In genomic region chr17:50212121-50212843, GRCh38 we compare ENCODE assay signal across 10 cellular contexts. TPM values are rescaled to one million over a fixed set of nuclear protein-coding genes. Genes with fewer than 3 reads are reported as not detected.
A peak's percentile ranks its signal among the peaks of the same experiment; 100 is the strongest.
DNase-seq lines count a peak whose midpoint lies in the region; ATAC-seq, FAIRE-seq and TF ChIP-seq lines count a peak whose summit lies in the region.
"Had no signal": no experiment of that assay in that cellular context is flagged by ENCODE, and none has a peak within 500 bp of the region (broad histone marks: within the 10 kb centered on the region; RNA-seq: fewer than 3 reads in every experiment).

No MANE protein-coding gene starts in this region.

- H4K20me1 ChIP-seq in BLaER1: no peaks in the 10 kb centered on the region
- H4K20me1 ChIP-seq in IMR-90 (ENCODE audit: insufficient read depth, low read length): no peaks in the 10 kb centered on the region
- H4K20me1 ChIP-seq in H1 (replicated peaks in 1 of 2; ENCODE audit: control insufficient read depth in 1 of 2, insufficient read depth in 2 of 2, low read length in 2 of 2): no peaks in the 10 kb centered on the region

- CTCF ChIA-PET in IMR-90 (lab: Yijun Ruan, JAX): interaction anchor here (0.9 to 1.6 kb wide), 5 partner anchors 8 to 77 kb away, joined by 3 to 7 read pairs (median 3); no protein-coding TSS in a partner anchor
- CTCF ChIA-PET in H1 (lab: Charles Lee; ENCODE audit: partially characterized antibody): interaction anchor here (0.6 to 24.4 kb wide), 18 partner anchors 7 to 214 kb away, joined by 3 to 1349 read pairs (median 4); partner anchors contain the start of genes COL1A1, LRRC59 and TMEM92

- peak; percentile 95 for DNase-seq in IMR-90
- peak in 1 of 2 experiments; percentile 39 for DNase-seq in H1 (ENCODE audit: low read depth in 1 of 2, low spot score in 2 of 2)
- no peak for DNase-seq in neuronal stem cell (ENCODE audit: low spot score)
- no peak for DNase-seq in GDM1 (lab: John Stamatoyannopoulos, UW)
- no peak for DNase-seq in kidney tubule cell (ENCODE audit: low spot score)
- no peak for DNase-seq in NCI-H1105 (lab: John Stamatoyannopoulos, UW)
- DNase-seq: NCI-H187, upper lobe of right lung had no signal

- H3K23ac ChIP-seq in IMR-90 (ENCODE audit: low read depth, low read length): peak overlapping the region; percentile 95
- no peak overlapping the region for H3K23ac ChIP-seq in H1 (ENCODE audit: insufficient read length)
- H3K23ac ChIP-seq in neuronal stem cell (ENCODE audit: low read depth, low read length, poor library complexity): no peak overlapping the region

- H3K18ac ChIP-seq in IMR-90 (ENCODE audit: low read depth, low read length) (peak overlapping the region; percentile 83), H1 (ENCODE audit: extremely low read depth, low read length) (no peak overlapping the region; the same call in 1 of the 2 replicates), neuronal stem cell (ENCODE audit: low read length) (no peak overlapping the region)

- H2AK5ac ChIP-seq in IMR-90 (ENCODE audit: low read depth, low read length) (peak overlapping the region; percentile 100), H1 (ENCODE audit: low read depth, low read length) (peak overlapping the region; percentile 25; the same call in 1 of the 2 replicates), neuronal stem cell (ENCODE audit: low read depth, low read length) (peak overlapping the region; percentile 29)

- peaks cover 50% of the 10 kb centered on the region for H3K9me1 ChIP-seq in IMR-90 (ENCODE audit: insufficient read depth, low read length)

- H2BK20ac ChIP-seq in IMR-90 (ENCODE audit: low read depth, low read length) (peak overlapping the region; percentile 98), H1 (ENCODE audit: low read length) (peak overlapping the region; percentile 97; the same call in 1 of the 2 replicates)

- H3K4me1 ChIP-seq in BLaER1: peaks cover 34% of the 10 kb centered on the region
- peaks cover 62% of the 10 kb centered on the region for H3K4me1 ChIP-seq in IMR-90 (ENCODE audit: control insufficient read depth, insufficient read depth, low read length)
- peaks cover 20 to 46% (median 37%) of the 10 kb centered on the region in 4 experiments for H3K4me1 ChIP-seq in H1 (replicated peaks in 1 of 4; ENCODE audit: control insufficient read depth in 3 of 4, insufficient read depth in 4 of 4, low read length in 3 of 4)
- H3K4me1 ChIP-seq in neuronal stem cell (ENCODE audit: control insufficient read depth in 2 of 2, insufficient read depth in 1 of 2, low read depth in 1 of 2, low read length in 2 of 2): peaks cover 21 to 36% of the 10 kb centered on the region in 2 donors

- in situ Hi-C loops in IMR-90 (cut with MboI; ENCODE audit: low sequenced_read_pairs): no loop called here

- no peaks in the 10 kb centered on the region for H3K9me3 ChIP-seq in BLaER1
- no peaks in the 10 kb centered on the region for H3K9me3 ChIP-seq in IMR-90 (ENCODE audit: control insufficient read depth, insufficient read depth, low read length)
- no peaks in the 10 kb centered on the region for H3K9me3 ChIP-seq in H1 (ENCODE audit: insufficient read depth in 2 of 2, low read depth in 1 of 2, low read length in 1 of 2)
- H3K9me3 ChIP-seq in neuronal stem cell (replicated peaks in 1 of 2; ENCODE audit: control insufficient read depth in 2 of 2, insufficient read depth in 1 of 2, low read depth in 1 of 2, low read length in 2 of 2): peaks cover 0 to 2% of the 10 kb centered on the region in 2 donors
- H3K9me3 ChIP-seq: upper lobe of right lung had no signal

- H4K8ac ChIP-seq in IMR-90 (ENCODE audit: low read depth in 2 of 2, low read length in 2 of 2): peak overlapping the region; percentile 93
- H4K8ac ChIP-seq in H1 (ENCODE audit: extremely low read depth, insufficient read depth, low read length): no peak overlapping the region
- H4K8ac ChIP-seq in neuronal stem cell (ENCODE audit: low read depth, low read length): no peak overlapping the region

- no peaks in the 10 kb centered on the region for H3K79me2 ChIP-seq in H1 (ENCODE audit: control insufficient read depth in 1 of 2, insufficient read depth in 2 of 2, low read length in 2 of 2)

- TF ChIP-seq EP300 in H1 (IDR thresholded peaks at IDR 0.05; ENCODE audit: borderline replicate concordance in 1 of 2, low read depth in 2 of 2, low read length in 2 of 2): no peak

- H3K27me3 ChIP-seq in BLaER1 (peaks cover 15% of the 10 kb centered on the region), IMR-90 (ENCODE audit: control insufficient read depth, insufficient read depth, low read length) (no peaks in the 10 kb centered on the region), H1 (replicated peaks in 1 of 4; ENCODE audit: control insufficient read depth in 3 of 4, extremely low read depth in 1 of 4, insufficient read depth in 3 of 4, low read length in 3 of 4) (no peaks in the 10 kb centered on the region; a peak in 1 of 7 replicates), neuronal stem cell (ENCODE audit: control insufficient read depth in 3 of 3, insufficient read depth in 3 of 3, low read depth in 1 of 3, low read length in 3 of 3) (peaks cover 0 to 4% (median 0%) of the 10 kb centered on the region in 3 experiments)
- H3K27me3 ChIP-seq: upper lobe of right lung had no signal

- intact Hi-C loops in IMR-90 (cut with micrococcal nuclease): no loop called here

- peak overlapping the region; percentile 78; the same call in 1 of the 2 replicates for H2BK12ac ChIP-seq in H1 (ENCODE audit: low read depth, low read length)
- H2BK12ac ChIP-seq in neuronal stem cell (ENCODE audit: low read length): no peak overlapping the region

- H3K27ac ChIP-seq in BLaER1 (no peak overlapping the region), IMR-90 (ENCODE audit: insufficient read depth, low read length) (peak overlapping the region; percentile 95), H1 (ENCODE audit: low read depth, low read length) (no peak overlapping the region), neuronal stem cell (replicated peaks; ENCODE audit: low read length) (no peak overlapping the region)
- H3K27ac ChIP-seq: upper lobe of right lung had no signal

- H3K4me3 ChIP-seq in BLaER1 (no peak overlapping the region), IMR-90 (ENCODE audit: insufficient read depth, low read depth, low read length) (no peak overlapping the region), H1 (ENCODE audit: extremely low read depth in 1 of 4, insufficient read depth in 2 of 4, low read depth in 3 of 4, low read length in 4 of 4) (no peak overlapping the region), neuronal stem cell (ENCODE audit: low read length in 2 of 2) (no peak overlapping the region)
- H3K4me3 ChIP-seq: upper lobe of right lung had no signal

- peak; percentile 8; the same call in 1 of the 2 replicates for TF ChIP-seq RAD21 in IMR-90 (IDR thresholded peaks at IDR 0.05; ENCODE audit: low read length)
- TF ChIP-seq RAD21 in H1 (IDR thresholded peaks at IDR 0.05 in 1 of 2, conservative IDR thresholded peaks at IDR 0.05 in 1 of 2; ENCODE audit: low read depth in 2 of 2, low read length in 2 of 2): no peak

- no peak for TF ChIP-seq CTCF in IMR-90 (conservative IDR thresholded peaks at IDR 0.05; ENCODE audit: low read depth, low read length)
- no peak for TF ChIP-seq CTCF in H1 (IDR thresholded peaks at IDR 0.05; ENCODE audit: control extremely low read depth in 1 of 3, insufficient read depth in 1 of 3, low read depth in 1 of 3, low read length in 3 of 3)

- peak overlapping the region; percentile 99 for H2BK5ac ChIP-seq in IMR-90 (ENCODE audit: low read depth, low read length, poor library complexity, severe bottlenecking)
- H2BK5ac ChIP-seq in H1 (ENCODE audit: low read depth, low read length): no peak overlapping the region; the same call in 1 of the 2 replicates
- H2BK5ac ChIP-seq in neuronal stem cell (ENCODE audit: low read length): no peak overlapping the region

- H3K4me2 ChIP-seq in BLaER1 (peak overlapping the region; percentile 65), IMR-90 (ENCODE audit: low read depth, low read length) (peak overlapping the region; percentile 18), H1 (ENCODE audit: insufficient read depth in 1 of 2, low read depth in 2 of 2, low read length in 2 of 2) (no peak overlapping the region; a peak in 2 of 4 replicates), neuronal stem cell (ENCODE audit: insufficient read depth, low read length, poor library complexity, severe bottlenecking) (no peak overlapping the region)

- BruUV-seq in IMR-90 (replicated peaks; lab: Mats Ljungman, UMichigan): no TSS peak

- H4K5ac ChIP-seq in IMR-90 (ENCODE audit: low read depth, low read length) (peak overlapping the region; percentile 35), H1 (ENCODE audit: insufficient read length, low read depth, low read length) (no peak overlapping the region)

- 67% methylated on average over 2 of the region's 15 CpGs; no CpG with 5 or more reads in 1 of the 2 experiments for WGBS in IMR-90 (ENCODE audit: extremely low coverage in 2 of 2, insufficient read length in 1 of 2), 2 experiments
- WGBS in H1 (ENCODE audit: extremely low coverage in 1 of 2, insufficient coverage in 1 of 2, insufficient read length in 1 of 2, insufficient replicate concordance in 2 of 2, low coverage in 1 of 2, low lambda C conversion rate in 2 of 2, missing lambda C conversion rate in 1 of 2), 2 experiments: 85% methylated on average over 15 of the region's 15 CpGs; no CpG with 5 or more reads in 1 of the 2 experiments
- no CpG with 5 or more reads among the region's 15 CpGs for WGBS in neuronal stem cell (ENCODE audit: extremely low coverage in 2 of 2, insufficient read length in 2 of 2, insufficient replicate concordance in 1 of 2), 2 donors

- FAIRE-seq in H1 (lab: Jason Lieb, UNC): no peak

- H3K9ac ChIP-seq in BLaER1: no peak overlapping the region
- H3K9ac ChIP-seq in IMR-90 (ENCODE audit: low read depth, low read length): peak overlapping the region; percentile 87
- H3K9ac ChIP-seq in H1 (replicated peaks in 1 of 4; ENCODE audit: extremely low read depth in 1 of 4, low read depth in 3 of 4, low read length in 3 of 4): no peak overlapping the region
- no peak overlapping the region for H3K9ac ChIP-seq in neuronal stem cell (ENCODE audit: low read depth, low read length, poor library complexity)

- H2AFZ ChIP-seq in IMR-90 (replicated peaks; ENCODE audit: low read length, poor library complexity): peak overlapping the region; percentile 46
- no peak overlapping the region for H2AFZ ChIP-seq in H1 (ENCODE audit: low read length)
- no peak overlapping the region for H2AFZ ChIP-seq in neuronal stem cell (ENCODE audit: low read length)

- H3K79me1 ChIP-seq in IMR-90 (ENCODE audit: low read depth in 1 of 2, low read length in 2 of 2): peaks cover 27 to 83% of the 10 kb centered on the region in 2 experiments
- no peaks in the 10 kb centered on the region for H3K79me1 ChIP-seq in H1 (ENCODE audit: low read depth, low read length)
- H3K79me1 ChIP-seq in neuronal stem cell (ENCODE audit: low read depth, low read length): no peaks in the 10 kb centered on the region

- no peaks in the 10 kb centered on the region; the same call in 1 of the 2 replicates for H3K23me2 ChIP-seq in H1 (ENCODE audit: low read depth, low read length)

- H2BK120ac ChIP-seq in IMR-90 (ENCODE audit: low read depth, low read length) (peak overlapping the region; percentile 99), H1 (replicated peaks; ENCODE audit: low read depth, low read length) (peak overlapping the region; percentile 10), neuronal stem cell (ENCODE audit: low read depth, low read length) (no peak overlapping the region)

- H4K91ac ChIP-seq in IMR-90 (ENCODE audit: insufficient read depth, low read depth, low read length) (peak overlapping the region; percentile 98), H1 (replicated peaks; ENCODE audit: insufficient read length, low read length) (no peak overlapping the region), neuronal stem cell (ENCODE audit: low read depth, low read length, poor library complexity) (peak overlapping the region; percentile 1)

- POLR2A ChIA-PET in IMR-90 (lab: Charles Lee; ENCODE audit: unreplicated experiment): interaction anchor here (0.6 to 5.7 kb wide), 8 partner anchors 8 to 55 kb away, joined by 3 to 159 read pairs (median 4); partner anchors contain the start of gene COL1A1
- POLR2A ChIA-PET in H1 (lab: Charles Lee; ENCODE audit: partially characterized antibody): interaction anchor here (0.6 to 3.2 kb wide), 4 partner anchors 12 to 1669 kb away, joined by 3 to 17 read pairs (median 4); partner anchors contain the start of genes COL1A1 and TMEM92

- peak; percentile 4; the same call in 1 of the 2 replicates for ATAC-seq in IMR-90 (ENCODE audit: low read depth)
- no peak for ATAC-seq in GM18511 (IDR thresholded peaks at IDR 0.05; ENCODE audit: unreplicated experiment)
- ATAC-seq: upper lobe of right lung had no signal

- H3K56ac ChIP-seq in IMR-90 (ENCODE audit: extremely low read depth, insufficient read depth, low read length) (peak overlapping the region; percentile 98), H1 (replicated peaks; ENCODE audit: insufficient read length, low read depth, low read length) (no peak overlapping the region)

- H3K36me3 ChIP-seq in BLaER1 (no peaks in the 10 kb centered on the region), IMR-90 (ENCODE audit: control insufficient read depth, insufficient read depth, low read length) (no peaks in the 10 kb centered on the region), H1 (ENCODE audit: control insufficient read depth in 2 of 4, insufficient read depth in 4 of 4, low read length in 3 of 4) (no peaks in the 10 kb centered on the region), neuronal stem cell (replicated peaks in 1 of 2; ENCODE audit: control insufficient read depth in 2 of 2, insufficient read depth in 2 of 2, low read length in 2 of 2) (no peaks in the 10 kb centered on the region)
- H3K36me3 ChIP-seq: upper lobe of right lung had no signal

- H2BK15ac ChIP-seq in IMR-90 (ENCODE audit: low read depth, low read length) (peak overlapping the region; percentile 99), H1 (ENCODE audit: low read length) (peak overlapping the region; percentile 89; the same call in 1 of the 2 replicates), neuronal stem cell (ENCODE audit: low read length) (no peak overlapping the region)

- H3K4ac ChIP-seq in IMR-90 (ENCODE audit: low read depth, low read length) (peak overlapping the region; percentile 100), H1 (replicated peaks; ENCODE audit: insufficient read length, low read depth, low read length) (no peak overlapping the region), neuronal stem cell (ENCODE audit: low read length) (no peak overlapping the region)

- dilution Hi-C loops in IMR-90 (cut with HindIII; ENCODE audit: low sequenced_read_pairs, unreplicated experiment): no loop called here

- H3K14ac ChIP-seq in IMR-90 (replicated peaks; ENCODE audit: low read depth, low read length) (peak overlapping the region; percentile 97), H1 (ENCODE audit: insufficient read length) (no peak overlapping the region), neuronal stem cell (ENCODE audit: low read length) (no peak overlapping the region)

- H2AK9ac ChIP-seq in IMR-90 (replicated peaks; ENCODE audit: low read depth, low read length, poor library complexity): peak overlapping the region; percentile 94

- TF ChIP-seq POLR2A in IMR-90 (IDR thresholded peaks at IDR 0.05; ENCODE audit: low read depth, low read length): peak; percentile 59; the same call in 1 of the 2 replicates
- TF ChIP-seq POLR2A in H1 (IDR thresholded peaks at IDR 0.05; ENCODE audit: control extremely low read depth in 1 of 2, low read depth in 2 of 2, low read length in 2 of 2): no peak

RNA-seq across cellular contexts. Expression of gene COL1A1, which starts 10.9 kb away (rescaled TPM):
- total RNA-seq in IMR-90 (2012; rRNA removed): 1,825 and 2,180 TPM in 2 replicates
- polyA plus RNA-seq in IMR-90 (2012; rRNA removed) (4,117 and 4,350 TPM in 2 replicates), H1 (2011; rRNA removed) (14.1 and 27.3 TPM in 2 replicates)
- 6,648 and 7,973 TPM in 2 replicates for polyA plus RNA-seq in IMR-90 (2012; cell fraction: cytosol; rRNA removed)
- 7,018 and 18,611 TPM in 2 replicates for polyA plus RNA-seq in IMR-90 (2012; cell fraction: nucleus; rRNA removed; ENCODE audit: low replicate concordance)
- total RNA-seq in H1 (2021; fragmentation: NEBNext Ultra II Directional; extraction: Animal tissue kit (Norgen Biotek cat#: 25700)): 80.4 and 88.1 TPM in 2 replicates
- 9.3 TPM for polyA plus RNA-seq in H1 (2011; cell fraction: cytosol; rRNA removed)
- 112 TPM for polyA plus RNA-seq in H1 (2011; cell fraction: nucleus; rRNA removed)
- polyA plus RNA-seq in H1 (2012, experiment 1 of 2): 59.0 to 109 TPM (median 93.2 TPM) in 4 replicates
- polyA plus RNA-seq in H1 (2012, experiment 2 of 2): 56.3 TPM
- polyA plus RNA-seq in H1 (2013, experiment 1 of 2): 109 TPM
- 85.3 TPM for polyA plus RNA-seq in H1 (2013, experiment 2 of 2)
- 50.2 and 51.4 TPM in 2 replicates for polyA minus RNA-seq in H1 (2011; rRNA and poly(A)+ RNA removed)
- 33.6 TPM for polyA minus RNA-seq in H1 (2011; cell fraction: cytosol; rRNA and poly(A)+ RNA removed)
- 122 TPM for polyA minus RNA-seq in H1 (2011; cell fraction: nucleus; rRNA and poly(A)+ RNA removed)
- polyA plus RNA-seq in neuronal stem cell (2013, experiment 1 of 2): 17.9 TPM
- polyA plus RNA-seq in neuronal stem cell (2013, experiment 2 of 2): 18.4 TPM

RNA-seq across cellular contexts. Expression of gene SGCA, which starts 46.5 kb away (rescaled TPM):
- not detected in 2 replicates for total RNA-seq in IMR-90 (2012; rRNA removed)
- polyA plus RNA-seq in IMR-90 (2012; rRNA removed): 0.19 and 0.55 TPM in 2 replicates
- polyA plus RNA-seq in IMR-90 (2012; cell fraction: cytosol; rRNA removed): 0.36 and 0.43 TPM in 2 replicates
- polyA plus RNA-seq in IMR-90 (2012; cell fraction: nucleus; rRNA removed; ENCODE audit: low replicate concordance): 0.34 TPM in 1 of 2 replicates, not detected in the other
- not detected in 2 replicates for total RNA-seq in H1 (2021; fragmentation: NEBNext Ultra II Directional; extraction: Animal tissue kit (Norgen Biotek cat#: 25700))
- polyA plus RNA-seq in H1 (2011; rRNA removed): 0.12 and 0.36 TPM in 2 replicates
- polyA plus RNA-seq in H1 (2011; cell fraction: cytosol; rRNA removed): 0.18 TPM
- polyA plus RNA-seq in H1 (2011; cell fraction: nucleus; rRNA removed): 0.27 TPM
- 0.31 to 0.65 TPM in 2 of 4 replicates, not detected in the others for polyA plus RNA-seq in H1 (2012, experiment 1 of 2)
- 0.43 TPM for polyA plus RNA-seq in H1 (2012, experiment 2 of 2)
- 0.36 TPM for polyA plus RNA-seq in H1 (2013, experiment 1 of 2)
- polyA plus RNA-seq in H1 (2013, experiment 2 of 2): 0.33 TPM
- polyA minus RNA-seq in H1 (2011; rRNA and poly(A)+ RNA removed): not detected in 2 replicates
- polyA minus RNA-seq in H1 (2011; cell fraction: cytosol; rRNA and poly(A)+ RNA removed): not detected
- polyA minus RNA-seq in H1 (2011; cell fraction: nucleus; rRNA and poly(A)+ RNA removed): not detected
- polyA plus RNA-seq in neuronal stem cell (2013, experiment 1 of 2): 0.57 TPM
- 0.35 TPM for polyA plus RNA-seq in neuronal stem cell (2013, experiment 2 of 2)

Comparison
In these comparisons a context has a peak if more than half of its experiments do, and no peak if none do; other contexts are left out.
1. H3K4me2 ChIP-seq: peak in BLaER1 (single experiment) and IMR-90 (single experiment); none in H1 (0 of 2) and neuronal stem cell (single experiment).
2. H2AK5ac ChIP-seq: peak in every context shown above with its lines; median percentile 100 in IMR-90; 29 in neuronal stem cell; 25 in H1.
3. H4K8ac ChIP-seq: peak in IMR-90 (2 of 2); none in H1 (single experiment) and neuronal stem cell (single experiment).
4. RNA of gene COL1A1, which starts 10.9 kb away (total RNA-seq): 1,825 to 2,180 TPM in IMR-90; 80.4 to 88.1 TPM in H1; every median in the first group is over 10 times any median in the second.